ENCODE assay signal across 8 cellular contexts in genomic region chr19:55117636-55118391, GRCh38. TPM values are rescaled to one million over a fixed set of nuclear protein-coding genes. Genes with fewer than 3 reads are reported as not detected.
DNase-seq lines count a peak whose midpoint lies in the region; ATAC-seq and TF ChIP-seq lines count a peak whose summit lies in the region.

Gene PPP1R12C, minus strand, starts transcription at chr19:55117637. Its CDS starts 94 bp downstream, at chr19:55117543.

- H3K36me3 Mint-ChIP-seq in natural killer cell treated with Interleukin-12 subunit alpha and Interleukin-12 subunit beta and Interleukin-15 and Interleukin-18, amount 100 ng/mL, for 72 hours, result peaks cover 9% of the 10 kb centered on the region

- H3K27ac Mint-ChIP-seq in natural killer cell treated with Interleukin-12 subunit alpha and Interleukin-12 subunit beta and Interleukin-15 and Interleukin-18, amount 100 ng/mL, for 72 hours, result peak within 1 kb of the TSS; percentile 91 to 96

- peaks cover 24 to 33% of the 10 kb centered on the region in 2 donors for H3K4me1 Mint-ChIP-seq in natural killer cell treated with Interleukin-12 subunit alpha and Interleukin-12 subunit beta and Interleukin-15 and Interleukin-18, amount 100 ng/mL, for 72 hours (ENCODE audit: low read depth in 2 of 2)

- no peak for TF ChIP-seq CTCF in fibroblast of pulmonary artery (IDR thresholded peaks at IDR 0.05; ENCODE audit: low read length, missing control alignments)

- peak within 1 kb of the TSS; percentile 100 for H3K4me3 Mint-ChIP-seq in natural killer cell treated with Interleukin-12 subunit alpha and Interleukin-12 subunit beta and Interleukin-15 and Interleukin-18, amount 100 ng/mL, for 72 hours

- ATAC-seq in natural killer cell treated with Interleukin-12 subunit alpha and Interleukin-12 subunit beta and Interleukin-15 and Interleukin-18, amount 100 ng/mL, for 72 hours, result peak; percentile 97 to 99
- ATAC-seq in stimulated activated naive CD8-positive, alpha-beta T cell treated with anti-CD3 and anti-CD28 coated beads, Interleukin-15, Interleukin-2, amounts not matched to agents 100 U/mL and 50 U/mL, for 24 hours, result peak; percentile 98

- no peaks in the 10 kb centered on the region for H3K9me3 Mint-ChIP-seq in natural killer cell treated with Interleukin-12 subunit alpha and Interleukin-12 subunit beta and Interleukin-15 and Interleukin-18, amount 100 ng/mL, for 72 hours

- DNase-seq in EL (peak; percentile 99), H7 (peak; percentile 99), M059J (ENCODE audit: low read depth) (peak; percentile 99), SHP77 (lab: John Stamatoyannopoulos, UW) (peak; percentile 96 to 99), fibroblast of pulmonary artery (ENCODE audit: low read depth) (peak; percentile 99)
- peak; percentile 95 for DNase-seq in activated effector memory CD4-positive, alpha-beta T cell treated with Interleukin-2 at 50 U/mL for 16 hours
- DNase-seq in natural killer cell treated with Interleukin-12 subunit alpha and Interleukin-12 subunit beta and Interleukin-15 and Interleukin-18, amount 100 ng/mL, for 72 hours (ENCODE audit: low spot score), result peak; percentile 99
- DNase-seq in stimulated activated naive CD8-positive, alpha-beta T cell treated with anti-CD3 and anti-CD28 coated beads, Interleukin-15, Interleukin-2, amounts not matched to agents 100 U/mL and 50 U/mL, for 24 hours, result peak; percentile 98

- H3K4me3 ChIP-seq in H7 (ENCODE audit: insufficient read depth, low read depth, low read length) (peak within 1 kb of the TSS; percentile 79), fibroblast of pulmonary artery (replicated peaks; ENCODE audit: low read depth, low read length) (peak within 1 kb of the TSS; percentile 93)

- no peaks in the 10 kb centered on the region for H3K36me3 ChIP-seq in H7 (replicated peaks; ENCODE audit: control insufficient read depth, insufficient read depth, low read length)

- H3K27me3 Mint-ChIP-seq in natural killer cell treated with Interleukin-12 subunit alpha and Interleukin-12 subunit beta and Interleukin-15 and Interleukin-18, amount 100 ng/mL, for 72 hours, result peaks cover 3 to 4% of the 10 kb centered on the region in 2 donors

- H3K27me3 ChIP-seq in H7 (ENCODE audit: control insufficient read depth, insufficient read depth, low read length), result no peaks in the 10 kb centered on the region; the same call in 1 of the 2 replicates

RNA-seq across cellular contexts. Expression of gene PPP1R12C, which starts in this region (rescaled TPM):
- 57.5 and 66.4 TPM in 2 replicates for total RNA-seq in H7 (2014; rRNA removed; shearing (Covaris generic))
- total RNA-seq in M059J (2014; rRNA removed; shearing (Covaris generic)), result 26.9 and 39.9 TPM in 2 replicates
- total RNA-seq in natural killer cell treated with Interleukin-12 subunit alpha and Interleukin-12 subunit beta and Interleukin-15 and Interleukin-18, amount 100 ng/mL, for 72 hours, result 100 to 1,000 TPM; 157 to 251 TPM

Comparison
In these comparisons a context has a peak if more than half of its experiments do, and no peak if none do; other contexts are left out.
1. Peak in every context shown above with its lines: DNase-seq, ATAC-seq and H3K4me3 ChIP-seq.